ENCODE assay signal across 2 cellular contexts in genomic region chr2:20877944-20878343, GRCh38.
TF ChIP-seq lines count a peak whose summit lies in the region.

No MANE protein-coding gene starts in this region.

TF ChIP-seq in SK-N-SH treated with all-trans-retinoic acid at 6 μM for 48 hours, 23 proteins besides CTCF, POLR2A, EP300 and RAD21 (continued from another document):
- TF ChIP-seq PATZ1 (CRISPR knock-in tag; IDR thresholded peaks at IDR 0.05; ENCODE audit: borderline replicate concordance) = no peak
- TF ChIP-seq ESRRG (CRISPR knock-in tag; IDR thresholded peaks at IDR 0.05) = no peak
- no peak for TF ChIP-seq GLIS3 (CRISPR knock-in tag; IDR thresholded peaks at IDR 0.05)
- no peak for TF ChIP-seq RARB (CRISPR knock-in tag; IDR thresholded peaks at IDR 0.05)
- no peak for TF ChIP-seq PPARA (CRISPR knock-in tag; IDR thresholded peaks at IDR 0.05; ENCODE audit: borderline replicate concordance)

TF ChIP-seq in SK-N-SH, 30 proteins besides CTCF, POLR2A, EP300 and RAD21 (continued from another document):
- TF ChIP-seq USF2 (IDR thresholded peaks at IDR 0.05; ENCODE audit: borderline replicate concordance, low read depth, low read length) (no peak), CHD2 (IDR thresholded peaks at IDR 0.05; ENCODE audit: low read length, partially characterized antibody) (no peak), SIN3A (IDR thresholded peaks at IDR 0.05; ENCODE audit: borderline replicate concordance, low read depth, low read length) (no peak), ZBTB33 (IDR thresholded peaks at IDR 0.05; ENCODE audit: borderline replicate concordance, low read depth) (no peak), NFIC (IDR thresholded peaks at IDR 0.05; ENCODE audit: borderline replicate concordance) (no peak), EZH2phosphoT487 (IDR thresholded peaks at IDR 0.05; ENCODE audit: borderline replicate concordance, low read depth) (no peak), NRF1 (IDR thresholded peaks at IDR 0.05; ENCODE audit: low read depth, low read length) (no peak), RFX5 (IDR thresholded peaks at IDR 0.05; ENCODE audit: low read length) (no peak), MEF2A (IDR thresholded peaks at IDR 0.05; ENCODE audit: borderline replicate concordance, low read depth) (no peak), RCOR1 (IDR thresholded peaks at IDR 0.05; ENCODE audit: low read length) (no peak), REST (IDR thresholded peaks at IDR 0.05; ENCODE audit: low read depth, low read length) (no peak), SMC3 (IDR thresholded peaks at IDR 0.05; ENCODE audit: low read depth, low read length) (no peak), FOSL2 (IDR thresholded peaks at IDR 0.05; ENCODE audit: borderline replicate concordance, low read depth) (no peak), RXRA (IDR thresholded peaks at IDR 0.05; ENCODE audit: borderline replicate concordance, low read depth) (no peak), MXI1 (IDR thresholded peaks at IDR 0.05; ENCODE audit: low read depth, low read length) (no peak)
